Comparison of ENCODE assay signal across 8 cellular contexts in genomic region chr16:18789515-18789849, GRCh38. TPM values are rescaled to one million over a fixed set of nuclear protein-coding genes. Genes with fewer than 3 reads are reported as not detected.
DNase-seq lines count a peak whose midpoint lies in the region; ATAC-seq, FAIRE-seq and TF ChIP-seq lines count a peak whose summit lies in the region.

No MANE protein-coding gene starts in this region.

- H3K27ac ChIP-seq in GM12878 (ENCODE audit: control insufficient read depth, insufficient read depth) (peak overlapping the region; percentile 91), lower lobe of right lung (peak overlapping the region; percentile 89), tibial artery (peak overlapping the region; percentile 74 to 81)

- CTCF ChIA-PET in activated CD4-positive, alpha-beta T cell treated with anti-CD3 and anti-CD28 coated beads, Interleukin-2, amount 10 ng/mL, durations not matched to agents 7 days and 5 days (lab: Charles Lee), result interaction anchor here (0.8 to 8.2 kb wide), 4 partner anchors 12 to 92 kb away, joined by 3 to 86 read pairs (median 4); partner anchors contain the start of gene ARL6IP1
- CTCF ChIA-PET in GM12878 (lab: Yijun Ruan, JAX), result interaction anchor here (0.9 to 7.2 kb wide), 3 partner anchors 11 to 180 kb away, joined by 5 to 80 read pairs (median 6); partner anchors contain the start of gene ARL6IP1

- SMC1A ChIA-PET in GM12878 (lab: Charles Lee; ENCODE audit: uncharacterized antibody, unreplicated experiment), result interaction anchor here (1.6 kb wide), 2 partner anchors 12 to 14 kb away, joined by 4 to 20 read pairs; partner anchors contain the start of gene ARL6IP1

- intact Hi-C loops in GM12878 (cut with micrococcal nuclease; ENCODE audit: unreplicated experiment) (no loop called here), lower lobe of right lung (cut with DNase I) (no loop called here), tibial artery (cut with DNase I; ENCODE audit: low total_unique reads) (no loop called here)

- peak overlapping the region; percentile 85 for H3K4me3 Mint-ChIP-seq in activated CD4-positive, alpha-beta T cell treated with anti-CD3 and anti-CD28 coated beads, Interleukin-2, amount 10 ng/mL, durations not matched to agents 7 days and 5 days

- H2AFZ ChIP-seq in GM12878 (ENCODE audit: control insufficient read depth, low read depth, low read length), result no peak overlapping the region

- in situ Hi-C loops in GM12878 (cut with MboI), result no loop called here

- 0% methylated on average over 5 of the region's 5 CpGs for WGBS in GM12878 (ENCODE audit: insufficient coverage, insufficient replicate concordance, low lambda C conversion rate, missing lambda C conversion rate)

- peaks cover 88% of the 10 kb centered on the region for H3K36me3 Mint-ChIP-seq in activated CD4-positive, alpha-beta T cell treated with anti-CD3 and anti-CD28 coated beads, Interleukin-2, amount 10 ng/mL, durations not matched to agents 7 days and 5 days (ENCODE audit: low read depth)

- H3K4me1 ChIP-seq in GM12878 (ENCODE audit: control insufficient read depth, insufficient read depth, low read length) (peaks cover 15% of the 10 kb centered on the region), lower lobe of right lung (peaks cover 52% of the 10 kb centered on the region), tibial artery (peaks cover 0 to 52% (median 35%) of the 10 kb centered on the region in 4 donors)

- RAD21 ChIA-PET in GM12878 (lab: Charles Lee; ENCODE audit: unreplicated experiment), result interaction anchor here (0.9 to 6.3 kb wide), 2 partner anchors 12 to 22 kb away, joined by 3 to 71 read pairs; partner anchors contain the start of gene ARL6IP1

- H3K36me3 ChIP-seq in GM12878 (ENCODE audit: control insufficient read depth in 2 of 2, insufficient read depth in 2 of 2, low read length in 1 of 2) (peaks cover 8 to 50% of the 10 kb centered on the region in 2 experiments), lower lobe of right lung (peaks cover 74% of the 10 kb centered on the region), tibial artery (peaks cover 39 to 65% (median 60%) of the 10 kb centered on the region in 3 donors)

- DNase-seq in activated CD4-positive, alpha-beta T cell treated with anti-CD3 and anti-CD28 coated beads, Interleukin-2, amount 10 ng/mL, durations not matched to agents 7 days and 5 days, result no peak
- no peak for DNase-seq in activated CD4-positive, alpha-beta T cell treated with anti-CD3 and anti-CD28 coated beads for 48 hours
- DNase-seq in GM12878 (ENCODE audit: low read depth, low spot score) (no peak), lower lobe of right lung (no peak), tibial artery (no peak), NCI-H2227 treated with DMSO at 0.1 percent for 48 hours (lab: John Stamatoyannopoulos, UW) (no peak), D341Med (ENCODE audit: low spot score) (no peak), NCI-H2171 (lab: John Stamatoyannopoulos, UW) (no peak)

- peaks cover 63% of the 10 kb centered on the region for H3K4me1 Mint-ChIP-seq in activated CD4-positive, alpha-beta T cell treated with anti-CD3 and anti-CD28 coated beads, Interleukin-2, amount 10 ng/mL, durations not matched to agents 7 days and 5 days

- POLR2A ChIA-PET in activated CD4-positive, alpha-beta T cell treated with anti-CD3 and anti-CD28 coated beads, Interleukin-2, amount 10 ng/mL, durations not matched to agents 7 days and 5 days (lab: Charles Lee), result interaction anchor here (1.3 to 1.5 kb wide), 2 partner anchors 12 to 15 kb away, joined by 7 to 34 read pairs; partner anchors contain the start of gene ARL6IP1
- POLR2A ChIA-PET in GM12878 (lab: Charles Lee), result interaction anchor here (8.3 kb wide), 1 partner anchor 12 kb away, joined by 128 read pairs; the partner anchor contains the start of gene ARL6IP1

- BruUV-seq in GM12878 (replicated peaks; lab: Mats Ljungman, UMichigan), result no TSS peak

- H3K9me3 ChIP-seq in GM12878 (replicated peaks; ENCODE audit: control insufficient read depth, insufficient read depth, low read length) (no peaks in the 10 kb centered on the region), lower lobe of right lung (no peaks in the 10 kb centered on the region), tibial artery (no peaks in the 10 kb centered on the region)

- H3K79me2 ChIP-seq in GM12878 (ENCODE audit: control insufficient read depth, insufficient read depth, low read length), result peaks cover 57% of the 10 kb centered on the region

- no peak for FAIRE-seq in GM12878 (lab: Jason Lieb, UNC)

- no peaks in the 10 kb centered on the region for H3K27me3 ChIP-seq in GM12878 (replicated peaks in 1 of 2; ENCODE audit: control insufficient read depth in 2 of 2, insufficient read depth in 2 of 2, low read length in 1 of 2)
- no peaks in the 10 kb centered on the region for H3K27me3 ChIP-seq in lower lobe of right lung (ENCODE audit: low read depth)
- H3K27me3 ChIP-seq in tibial artery, result no peaks in the 10 kb centered on the region

- no peak for TF ChIP-seq CTCF in GM12878 (IDR thresholded peaks at IDR 0.05 in 2 of 3, conservative IDR thresholded peaks at IDR 0.05 in 1 of 3; ENCODE audit: control insufficient read depth in 2 of 3, extremely low read depth in 1 of 3, insufficient read depth in 1 of 3, low read depth in 3 of 3, low read length in 3 of 3)
- TF ChIP-seq CTCF in lower lobe of right lung (IDR thresholded peaks at IDR 0.05), result no peak
- no peak for TF ChIP-seq CTCF in tibial artery (IDR thresholded peaks at IDR 0.05)

- peak overlapping the region; percentile 93 for H3K4me3 ChIP-seq in GM12878
- peak overlapping the region; percentile 87 for H3K4me3 ChIP-seq in lower lobe of right lung
- peak overlapping the region; percentile 63 to 65 for H3K4me3 ChIP-seq in tibial artery

- TF ChIP-seq RAD21 in GM12878 (IDR thresholded peaks at IDR 0.05; ENCODE audit: insufficient read depth, low read depth, low read length), result no peak

- ATAC-seq in GM12878 (no peak), lower lobe of right lung (no peak)

- H3K4me2 ChIP-seq in GM12878 (ENCODE audit: control insufficient read depth, insufficient read depth), result peak overlapping the region; percentile 68

- H3K27me3 Mint-ChIP-seq in activated CD4-positive, alpha-beta T cell treated with anti-CD3 and anti-CD28 coated beads, Interleukin-2, amount 10 ng/mL, durations not matched to agents 7 days and 5 days, result no peaks in the 10 kb centered on the region

- no peaks in the 10 kb centered on the region for H3K9me3 Mint-ChIP-seq in activated CD4-positive, alpha-beta T cell treated with anti-CD3 and anti-CD28 coated beads, Interleukin-2, amount 10 ng/mL, durations not matched to agents 7 days and 5 days

- H3K9ac ChIP-seq in GM12878 (ENCODE audit: control insufficient read depth, insufficient read depth, low read length), result peak overlapping the region; percentile 95

- peaks cover 18% of the 10 kb centered on the region for H4K20me1 ChIP-seq in GM12878 (ENCODE audit: control insufficient read depth, insufficient read depth)

- TF ChIP-seq EP300 in GM12878 (IDR thresholded peaks at IDR 0.05; ENCODE audit: borderline replicate concordance in 1 of 2, control insufficient read depth in 1 of 2, low read depth in 2 of 2, low read length in 2 of 2), result no peak

- no peak for TF ChIP-seq POLR2A in GM12878 (IDR thresholded peaks at IDR 0.05; ENCODE audit: low read depth, low read length)

- peak overlapping the region; percentile 94 for H3K27ac Mint-ChIP-seq in activated CD4-positive, alpha-beta T cell treated with anti-CD3 and anti-CD28 coated beads, Interleukin-2, amount 10 ng/mL, durations not matched to agents 7 days and 5 days

TF ChIP-seq in GM12878, 131 proteins besides CTCF, POLR2A, EP300 and RAD21 (continues in another document):
- TF ChIP-seq NR2C1 (IDR thresholded peaks at IDR 0.05), result no peak

RNA-seq across cellular contexts. Expression of gene RPS15A, which starts 0.7 kb away (rescaled TPM):
- total RNA-seq in activated CD4-positive, alpha-beta T cell treated with anti-CD3 and anti-CD28 coated beads, Interleukin-2, amount 10 ng/mL, durations not matched to agents 7 days and 5 days, result 1,000 to 10,000 TPM; 1,939 to 2,119 TPM
- total RNA-seq in GM12878 (2013; cell fraction: nucleolus; rRNA removed), result 436 and 466 TPM in 2 replicates
- total RNA-seq in GM12878 (2014; rRNA removed), result 2,382 and 2,699 TPM in 2 replicates
- total RNA-seq in GM12878 (2014; rRNA removed; fragmentation: Illumina TruSeq; extraction: Trizol), result 3,837 and 4,067 TPM in 2 replicates
- total RNA-seq in GM12878 (2021), result 2,387 and 2,491 TPM in 2 replicates
- 25,879 TPM for polyA plus RNA-seq in GM12878 (2011; ENCODE audit: low read depth)
- polyA plus RNA-seq in GM12878 (2011; rRNA removed), result 6,408 and 6,567 TPM in 2 replicates
- polyA plus RNA-seq in GM12878 (2011; cell fraction: cytosol; rRNA removed), result 6,382 and 6,408 TPM in 2 replicates
- 1,845 and 1,986 TPM in 2 replicates for polyA plus RNA-seq in GM12878 (2011; cell fraction: nucleus; rRNA removed)
- polyA plus RNA-seq in GM12878 (2012), result 6,609 and 6,771 TPM in 2 replicates
- polyA plus RNA-seq in GM12878 (2014; fragmentation: Illumina TruSeq; extraction: Trizol), result 5,078 and 7,979 TPM in 2 replicates
- polyA plus RNA-seq in GM12878 (2014; fragmentation: Nextera tagmentation; extraction: Ambion mirVana), result 1,000 to 10,000 TPM; 2,843 to 3,155 TPM
- polyA plus RNA-seq in GM12878 (2014; rRNA removed), result 5,701 and 5,848 TPM in 2 replicates
- polyA plus RNA-seq in GM12878 (2016; fragmentation: Nextera tagmentation; extraction: Ambion mirVana), result 1,000 to 10,000 TPM; 1,566 to 1,602 TPM
- polyA minus RNA-seq in GM12878 (2011; rRNA and poly(A)+ RNA removed), result 1,460 and 2,424 TPM in 2 replicates
- 279 and 295 TPM in 2 replicates for polyA minus RNA-seq in GM12878 (2011; cell fraction: cytosol; rRNA and poly(A)+ RNA removed)
- polyA minus RNA-seq in GM12878 (2011; cell fraction: nucleus; rRNA and poly(A)+ RNA removed), result 116 and 153 TPM in 2 replicates
- 1,084 TPM for total RNA-seq in lower lobe of right lung

RNA-seq across cellular contexts. Expression of gene ARL6IP1, which starts 11.9 kb away (rescaled TPM):
- total RNA-seq in activated CD4-positive, alpha-beta T cell treated with anti-CD3 and anti-CD28 coated beads, Interleukin-2, amount 10 ng/mL, durations not matched to agents 7 days and 5 days, result 100 to 1,000 TPM; 276 to 321 TPM
- 152 and 163 TPM in 2 replicates for total RNA-seq in GM12878 (2013; cell fraction: nucleolus; rRNA removed)
- total RNA-seq in GM12878 (2014; rRNA removed) (174 and 216 TPM in 2 replicates), GM12878 (2014; rRNA removed; fragmentation: Illumina TruSeq; extraction: Trizol) (127 and 130 TPM in 2 replicates), GM12878 (2021) (99.3 and 107 TPM in 2 replicates), lower lobe of right lung (130 TPM)
- polyA plus RNA-seq in GM12878 (2011; ENCODE audit: low read depth), result 61.9 TPM
- polyA plus RNA-seq in GM12878 (2011; rRNA removed) (269 and 375 TPM in 2 replicates), GM12878 (2014; fragmentation: Illumina TruSeq; extraction: Trizol) (154 and 197 TPM in 2 replicates), GM12878 (2014; fragmentation: Nextera tagmentation; extraction: Ambion mirVana) (100 to 1,000 TPM; 219 to 334 TPM), GM12878 (2014; rRNA removed) (106 and 110 TPM in 2 replicates), GM12878 (2016; fragmentation: Nextera tagmentation; extraction: Ambion mirVana) (100 to 1,000 TPM; 263 to 264 TPM)
- polyA plus RNA-seq in GM12878 (2011; cell fraction: cytosol; rRNA removed), result 117 and 194 TPM in 2 replicates
- polyA plus RNA-seq in GM12878 (2011; cell fraction: nucleus; rRNA removed), result 61.4 and 63.5 TPM in 2 replicates
- polyA plus RNA-seq in GM12878 (2012), result 88.8 and 115 TPM in 2 replicates
- 200 and 263 TPM in 2 replicates for polyA minus RNA-seq in GM12878 (2011; rRNA and poly(A)+ RNA removed)
- 86.3 and 90.9 TPM in 2 replicates for polyA minus RNA-seq in GM12878 (2011; cell fraction: cytosol; rRNA and poly(A)+ RNA removed)
- polyA minus RNA-seq in GM12878 (2011; cell fraction: nucleus; rRNA and poly(A)+ RNA removed), result 32.9 and 43.9 TPM in 2 replicates
